Comparison of ENCODE assay signal across 14 cellular contexts in genomic region chr9:114493521-114494184, GRCh38.
"Had no signal": no experiment of that assay in that cellular context is flagged by ENCODE, and none has a peak within 500 bp of the region (broad histone marks: within the 10 kb centered on the region; RNA-seq: fewer than 3 reads in every experiment).

No MANE protein-coding gene starts in this region.

- H3K9me3 ChIP-seq: stomach, testis, upper lobe of left lung had no signal

- H3K9ac ChIP-seq: neural progenitor cell had no signal

- H3K9me3 Mint-ChIP-seq: activated CD4-positive, alpha-beta memory T cell treated with anti-CD3 and anti-CD28 coated beads, Interleukin-2, amount 10 ng/mL, durations not matched to agents 7 days and 5 days; activated T-cell treated with anti-CD3 and anti-CD28 coated beads, Interleukin-2, amount 50 U/mL, for 4 hours; neural progenitor cell had no signal

- ATAC-seq: activated CD4-positive, alpha-beta T cell treated with anti-CD3 and anti-CD28 coated beads for 36 hours; left ventricle myocardium superior; Right ventricle myocardium inferior had no signal

- H3K27me3 ChIP-seq: neural progenitor cell, stomach, testis, upper lobe of left lung had no signal

- DNase-seq: activated CD4-positive, alpha-beta memory T cell treated with anti-CD3 and anti-CD28 coated beads, Interleukin-2, amount 10 ng/mL, durations not matched to agents 7 days and 5 days; activated CD4-positive, alpha-beta T cell treated with anti-CD3 and anti-CD28 coated beads for 36 hours; activated T-cell treated with anti-CD3 and anti-CD28 coated beads, Interleukin-2, amount 50 U/mL, for 4 hours; foreskin fibroblast; hippocampal formation; kidney; left ventricle myocardium superior; stomach; T-helper 9 cell; testis; upper lobe of left lung had no signal

- FAIRE-seq: kidney had no signal

- H3K27ac Mint-ChIP-seq: activated CD4-positive, alpha-beta memory T cell treated with anti-CD3 and anti-CD28 coated beads, Interleukin-2, amount 10 ng/mL, durations not matched to agents 7 days and 5 days; activated CD4-positive, alpha-beta T cell treated with anti-CD3 and anti-CD28 coated beads for 36 hours; neural progenitor cell had no signal

- H3K27ac ChIP-seq: neural progenitor cell, stomach, testis, upper lobe of left lung, VCaP had no signal

- H2AFZ ChIP-seq: neural progenitor cell had no signal

- H3K27me3 Mint-ChIP-seq: activated CD4-positive, alpha-beta T cell treated with anti-CD3 and anti-CD28 coated beads for 36 hours had no signal

- H3K4me3 ChIP-seq: neural progenitor cell, stomach, testis, upper lobe of left lung had no signal

- H3K4me2 ChIP-seq: neural progenitor cell had no signal

- H3K36me3 Mint-ChIP-seq: neural progenitor cell had no signal

- H3K4me1 ChIP-seq: upper lobe of left lung had no signal

- H3K36me3 ChIP-seq: neural progenitor cell, stomach, upper lobe of left lung had no signal

- H3K4me3 Mint-ChIP-seq: activated CD4-positive, alpha-beta memory T cell treated with anti-CD3 and anti-CD28 coated beads, Interleukin-2, amount 10 ng/mL, durations not matched to agents 7 days and 5 days; activated CD4-positive, alpha-beta T cell treated with anti-CD3 and anti-CD28 coated beads for 36 hours; activated T-cell treated with anti-CD3 and anti-CD28 coated beads, Interleukin-2, amount 50 U/mL, for 4 hours; neural progenitor cell had no signal
